Comparison of ENCODE assay signal across 18 cellular contexts in the genomic region with DNA sequence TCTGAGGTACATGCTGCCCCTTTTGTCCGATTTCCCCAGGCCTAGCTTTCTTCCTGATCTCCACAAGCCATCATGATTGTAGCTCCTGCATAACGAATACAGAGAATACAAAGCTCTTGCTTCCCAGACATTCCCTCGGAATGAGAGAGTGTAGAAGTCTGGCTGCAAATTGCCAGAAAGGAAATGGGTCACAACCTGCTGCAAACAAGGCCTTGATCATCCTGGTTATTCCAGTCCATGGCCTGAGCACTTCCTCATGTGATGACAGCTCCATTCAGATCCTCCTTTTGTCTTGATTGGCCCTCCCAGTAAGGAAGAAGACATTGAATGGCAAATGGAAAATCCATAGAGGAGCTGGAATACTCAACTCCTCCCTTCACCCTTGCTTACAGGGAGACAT.
A peak's percentile ranks its signal among the peaks of the same experiment; 100 is the strongest.
DNase-seq lines count a peak whose midpoint lies in the region; ATAC-seq, FAIRE-seq and TF ChIP-seq lines count a peak whose summit lies in the region.
"Had no signal": no experiment of that assay in that cellular context is flagged by ENCODE, and none has a peak within 500 bp of the region (broad histone marks: within the 10 kb centered on the region; RNA-seq: fewer than 3 reads in every experiment).

No MANE protein-coding gene starts in this region.

- H3K4me3 ChIP-seq in astrocyte (ENCODE audit: insufficient read depth, low read depth, low read length) (no peak overlapping the region), fibroblast of pulmonary artery (replicated peaks; ENCODE audit: low read depth, low read length) (no peak overlapping the region), aorta (ENCODE audit: low read length in 2 of 2) (no peak overlapping the region), spleen (no peak overlapping the region), testis (no peak overlapping the region)

- H3K36me3 ChIP-seq in astrocyte (ENCODE audit: insufficient read depth, low read length) (no peaks in the 10 kb centered on the region), aorta (ENCODE audit: control insufficient read depth in 1 of 2, insufficient read depth in 2 of 2, low read length in 1 of 2) (no peaks in the 10 kb centered on the region), spleen (no peaks in the 10 kb centered on the region), testis (ENCODE audit: low read depth, missing control alignments) (no peaks in the 10 kb centered on the region)

- H3K9me3 ChIP-seq in astrocyte (ENCODE audit: insufficient read depth, low read depth, low read length) (no peaks in the 10 kb centered on the region), aorta (ENCODE audit: control insufficient read depth, low read length) (no peaks in the 10 kb centered on the region), spleen (no peaks in the 10 kb centered on the region), testis (no peaks in the 10 kb centered on the region)
- H3K9me3 ChIP-seq: Caco-2 had no signal

- ATAC-seq in activated CD4-positive, alpha-beta T cell treated with anti-CD3 and anti-CD28 coated beads for 36 hours, result no peak
- no peak for ATAC-seq in aorta (ENCODE audit: low FRiP score)

- no peaks in the 10 kb centered on the region for H3K79me2 ChIP-seq in astrocyte (ENCODE audit: insufficient read depth, low read length)

- POLR2A ChIA-PET in activated CD4-positive, alpha-beta T cell treated with anti-CD3 and anti-CD28 coated beads for 36 hours (lab: Charles Lee), result no interaction called here

- no peak for DNase-seq in activated CD4-positive, alpha-beta T cell treated with anti-CD3 and anti-CD28 coated beads for 36 hours
- no peak for DNase-seq in activated CD4-positive, alpha-beta T cell treated with anti-CD3 and anti-CD28 coated beads, Interleukin-2, amount 50 U/mL, for 4 hours
- peak; percentile 36 for DNase-seq in astrocyte (ENCODE audit: low read depth)
- peak; percentile 46 for DNase-seq in fibroblast of pulmonary artery (ENCODE audit: low read depth)
- no peak for DNase-seq in aorta
- DNase-seq in spleen, result no peak
- no peak for DNase-seq in activated CD8-positive, alpha-beta memory T cell treated with anti-CD3 and anti-CD28 coated beads, Interleukin-2, amount 50 U/mL, for 4 hours
- no peak for DNase-seq in testis
- DNase-seq: 8988T, Caco-2, NCI-H1092 treated with DMSO at 0.1 percent for 48 hours, NCI-H1694, NCI-H2107, NCI-H226, NCI-H526 treated with DMSO at 0.1 percent for 48 hours had no signal

- peaks cover under 1% of the 10 kb centered on the region for H3K9me3 Mint-ChIP-seq in activated CD4-positive, alpha-beta T cell treated with anti-CD3 and anti-CD28 coated beads for 36 hours (ENCODE audit: low read depth)
- H3K9me3 Mint-ChIP-seq in astrocyte (ENCODE audit: unreplicated experiment), result peaks cover 6% of the 10 kb centered on the region

- no peak overlapping the region for H3K9ac ChIP-seq in astrocyte (ENCODE audit: low read length)
- H3K9ac ChIP-seq: KMS-11 had no signal

- peak overlapping the region; percentile 25 for H3K4me2 ChIP-seq in astrocyte (ENCODE audit: low read length)
- H3K4me2 ChIP-seq: KMS-11 had no signal

- H3K27ac Mint-ChIP-seq in activated CD4-positive, alpha-beta T cell treated with anti-CD3 and anti-CD28 coated beads for 36 hours, result peak overlapping the region; percentile 5
- peak overlapping the region; percentile 42 for H3K27ac Mint-ChIP-seq in astrocyte (ENCODE audit: unreplicated experiment)

- H3K27ac ChIP-seq in astrocyte (ENCODE audit: low read depth, low read length), result peak overlapping the region; percentile 70
- peak overlapping the region; percentile 97 to 98 for H3K27ac ChIP-seq in aorta (ENCODE audit: low read depth in 1 of 2, low read length in 2 of 2)
- H3K27ac ChIP-seq in spleen, result no peak overlapping the region
- no peak overlapping the region for H3K27ac ChIP-seq in testis
- H3K27ac ChIP-seq: C4-2B, KMS-11 had no signal

- H3K4me1 Mint-ChIP-seq in activated CD4-positive, alpha-beta T cell treated with anti-CD3 and anti-CD28 coated beads for 36 hours, result peaks cover 22% of the 10 kb centered on the region
- peaks cover 38% of the 10 kb centered on the region for H3K4me1 Mint-ChIP-seq in astrocyte (ENCODE audit: low read depth, unreplicated experiment)

- H2AFZ ChIP-seq in astrocyte (ENCODE audit: low read depth, low read length), result peak overlapping the region; percentile 24

- 9 to 13% methylated on average over 3 of the region's 3 CpGs for WGBS in aorta, 2 donors
- WGBS in spleen, 5 donors, result 66 to 84% (median 82%) methylated on average over 3 of the region's 3 CpGs
- 43 to 49% methylated on average over 3 of the region's 3 CpGs for WGBS in testis, 2 donors

- intact Hi-C loops in activated CD4-positive, alpha-beta T cell treated with anti-CD3 and anti-CD28 coated beads for 36 hours (cut with DNase I, micrococcal nuclease), result no loop called here
- intact Hi-C loops in aorta (cut with DNase I) (loop anchor here in 1 of 2 donors (5.0 kb wide), 1 partner anchor 132 kb away; no protein-coding TSS in a partner anchor), spleen (cut with DNase I; ENCODE audit: low total_unique reads) (no loop called here), testis (cut with DNase I; ENCODE audit: low total_unique reads) (no loop called here)

- H3K4me1 ChIP-seq in astrocyte (ENCODE audit: insufficient read depth, low read length), result peaks cover 20% of the 10 kb centered on the region
- H3K4me1 ChIP-seq in aorta (ENCODE audit: control insufficient read depth in 1 of 2, insufficient read depth in 2 of 2, low read length in 2 of 2), result peaks cover 15 to 20% of the 10 kb centered on the region in 2 donors
- H3K4me1 ChIP-seq in spleen, result no peaks in the 10 kb centered on the region
- H3K4me1 ChIP-seq in testis, result no peaks in the 10 kb centered on the region
- H3K4me1 ChIP-seq: Caco-2 had no signal

- TF ChIP-seq POLR2A in spleen (IDR thresholded peaks at IDR 0.05) (no peak), testis (IDR thresholded peaks at IDR 0.05) (no peak)

- H4K20me1 ChIP-seq in astrocyte (ENCODE audit: insufficient read depth, low read length), result no peaks in the 10 kb centered on the region

- H3K36me3 Mint-ChIP-seq in activated CD4-positive, alpha-beta T cell treated with anti-CD3 and anti-CD28 coated beads for 36 hours (ENCODE audit: low read depth), result no peaks in the 10 kb centered on the region
- H3K36me3 Mint-ChIP-seq in astrocyte (ENCODE audit: low read depth, unreplicated experiment), result peaks cover 2% of the 10 kb centered on the region

- no peak overlapping the region for H3K4me3 Mint-ChIP-seq in activated CD4-positive, alpha-beta T cell treated with anti-CD3 and anti-CD28 coated beads for 36 hours
- H3K4me3 Mint-ChIP-seq in astrocyte (ENCODE audit: unreplicated experiment), result no peak overlapping the region

- CTCF ChIA-PET in activated CD4-positive, alpha-beta T cell treated with anti-CD3 and anti-CD28 coated beads for 36 hours (lab: Charles Lee), result interaction anchor here (1.0 kb wide), 1 partner anchor 462 kb away, joined by 3 read pairs; no protein-coding TSS in a partner anchor

- peak; percentile 56 for FAIRE-seq in astrocyte (lab: Jason Lieb, UNC)
- FAIRE-seq: GM18507 had no signal

- TF ChIP-seq CTCF in astrocyte (IDR thresholded peaks at IDR 0.05; ENCODE audit: insufficient read depth, low read depth, low read length) (no peak), fibroblast of pulmonary artery (IDR thresholded peaks at IDR 0.05; ENCODE audit: low read length, missing control alignments) (no peak), spleen (IDR thresholded peaks at IDR 0.05 in 8 of 11, conservative IDR thresholded peaks at IDR 0.05 in 3 of 11) (no peak), testis (IDR thresholded peaks at IDR 0.05) (no peak)

- peaks cover 39% of the 10 kb centered on the region for H3K27me3 Mint-ChIP-seq in activated CD4-positive, alpha-beta T cell treated with anti-CD3 and anti-CD28 coated beads for 36 hours
- H3K27me3 Mint-ChIP-seq in astrocyte (ENCODE audit: low read depth, unreplicated experiment), result peaks cover 4% of the 10 kb centered on the region

- no peaks in the 10 kb centered on the region for H3K27me3 ChIP-seq in astrocyte (ENCODE audit: insufficient read depth, low read length)
- no peaks in the 10 kb centered on the region for H3K27me3 ChIP-seq in aorta (ENCODE audit: control insufficient read depth in 1 of 2, insufficient read depth in 2 of 2, low read length in 1 of 2)
- peaks cover 0 to 4% (median 0%) of the 10 kb centered on the region in 7 donors for H3K27me3 ChIP-seq in spleen (replicated peaks in 1 of 7)
- no peaks in the 10 kb centered on the region for H3K27me3 ChIP-seq in testis

Comparison
In these comparisons a context has a peak if more than half of its experiments do, and no peak if none do; other contexts are left out.
1. DNase-seq: peak in astrocyte (single experiment) and fibroblast of pulmonary artery (single experiment); none in activated CD4-positive, alpha-beta T cell treated with anti-CD3 and anti-CD28 coated beads for 36 hours (single experiment), activated CD4-positive, alpha-beta T cell treated with anti-CD3 and anti-CD28 coated beads, Interleukin-2, amount 50 U/mL, for 4 hours (0 of 2), aorta (0 of 2), spleen (single experiment), activated CD8-positive, alpha-beta memory T cell treated with anti-CD3 and anti-CD28 coated beads, Interleukin-2, amount 50 U/mL, for 4 hours (single experiment) and testis (single experiment).
2. H3K27ac ChIP-seq: peak in astrocyte (single experiment) and aorta (2 of 2); none in spleen (0 of 8) and testis (0 of 2).